ENCODE assay signal across 12 cellular contexts in the genomic region with DNA sequence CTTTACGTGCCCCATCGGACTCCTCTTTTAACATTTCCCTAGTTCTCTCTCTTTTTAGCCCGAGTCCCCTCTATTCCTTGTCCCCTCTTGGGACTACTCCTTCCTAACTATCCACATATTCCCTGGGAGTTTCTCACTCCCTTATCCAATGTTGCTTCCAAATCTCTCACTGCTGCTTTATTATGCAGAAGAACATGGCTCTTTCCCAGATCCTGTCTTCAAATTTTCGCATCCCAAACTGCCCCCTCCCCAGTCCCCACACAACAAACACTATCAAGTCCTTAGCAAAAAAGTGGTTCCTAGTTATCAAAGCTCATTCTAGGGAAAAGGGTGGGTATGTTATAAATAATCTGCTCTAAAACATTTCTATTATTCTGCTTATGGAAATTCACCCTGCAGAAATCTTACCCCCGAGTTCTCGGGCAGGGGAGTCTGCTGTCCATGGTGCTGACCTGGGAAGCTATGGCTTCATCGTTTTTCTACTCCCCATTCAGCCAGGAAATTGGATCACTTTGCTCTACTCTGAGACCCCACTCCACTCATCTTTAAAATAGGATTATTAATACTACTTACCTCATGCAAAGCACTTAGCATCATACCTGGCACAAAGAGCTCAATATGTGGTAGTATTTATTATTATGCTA.
DNase-seq lines count a peak whose midpoint lies in the region; ATAC-seq and TF ChIP-seq lines count a peak whose summit lies in the region.
"Had no signal": no experiment of that assay in that cellular context is flagged by ENCODE, and none has a peak within 500 bp of the region (broad histone marks: within the 10 kb centered on the region; RNA-seq: fewer than 3 reads in every experiment).

No MANE protein-coding gene starts in this region.

- H3K27ac ChIP-seq in foreskin keratinocyte (no peak overlapping the region), upper lobe of right lung (no peak overlapping the region)
- H3K27ac ChIP-seq: esophagus squamous epithelium, pancreas had no signal

- H3K4me1 Mint-ChIP-seq in effector memory CD8-positive, alpha-beta T cell (ENCODE audit: low read depth in 2 of 2): no peaks in the 10 kb centered on the region
- H3K4me1 Mint-ChIP-seq: CD4-positive, CD25-positive, alpha-beta regulatory T cell had no signal

- no peaks in the 10 kb centered on the region for H3K4me1 ChIP-seq in foreskin keratinocyte
- H3K4me1 ChIP-seq in upper lobe of right lung: no peaks in the 10 kb centered on the region
- H3K4me1 ChIP-seq: esophagus squamous epithelium, pancreas had no signal

- H3K9me3 ChIP-seq in upper lobe of right lung: no peaks in the 10 kb centered on the region
- H3K9me3 ChIP-seq: esophagus squamous epithelium, pancreas had no signal

- intact Hi-C loops in upper lobe of right lung (cut with DNase I): no loop called here

- TF ChIP-seq CTCF in foreskin keratinocyte (conservative IDR thresholded peaks at IDR 0.05) (no peak), upper lobe of right lung (IDR thresholded peaks at IDR 0.05) (no peak)

- DNase-seq in stimulated activated CD4-positive, alpha-beta T cell treated with anti-CD3 and anti-CD28 coated beads, Interleukin-12 subunit alpha, Interleukin-12 subunit beta, amount 100 ng/mL, for 4 hours: peak; percentile 2
- DNase-seq in stimulated activated CD4-positive, alpha-beta T cell treated with anti-CD3 and anti-CD28 coated beads, Interleukin-4, amount 100 ng/mL, for 4 hours: no peak
- DNase-seq in SW480 (ENCODE audit: low spot score) (peak; percentile 32), foreskin keratinocyte (no peak), upper lobe of right lung (no peak), cerebellar cortex (ENCODE audit: low spot score) (no peak)
- no peak for DNase-seq in effector memory CD8-positive, alpha-beta T cell
- DNase-seq: CD4-positive, CD25-positive, alpha-beta regulatory T cell; esophagus squamous epithelium; stimulated activated naive CD4-positive, alpha-beta T cell treated with Interleukin-2 at 50 U/mL for 16 hours had no signal

- H3K27ac Mint-ChIP-seq in effector memory CD8-positive, alpha-beta T cell: no peak overlapping the region

- H3K27me3 Mint-ChIP-seq in effector memory CD8-positive, alpha-beta T cell: peaks cover 44 to 55% of the 10 kb centered on the region in 2 donors
- H3K27me3 Mint-ChIP-seq: CD4-positive, CD25-positive, alpha-beta regulatory T cell had no signal

- peak; percentile 41 for ATAC-seq in foreskin keratinocyte
- ATAC-seq in upper lobe of right lung: peak; percentile 43
- no peak for ATAC-seq in GM18909 (IDR thresholded peaks at IDR 0.05; ENCODE audit: poor library complexity, unreplicated experiment)
- ATAC-seq in effector memory CD8-positive, alpha-beta T cell (replicated peaks): no peak

- no peak overlapping the region for H3K4me3 ChIP-seq in upper lobe of right lung
- H3K4me3 ChIP-seq: esophagus squamous epithelium, pancreas had no signal

- H3K36me3 Mint-ChIP-seq in effector memory CD8-positive, alpha-beta T cell (ENCODE audit: insufficient read depth): peaks cover 3% of the 10 kb centered on the region
- H3K36me3 Mint-ChIP-seq: CD4-positive, CD25-positive, alpha-beta regulatory T cell had no signal

- H3K27me3 ChIP-seq in foreskin keratinocyte (no peaks in the 10 kb centered on the region), upper lobe of right lung (peaks cover 5% of the 10 kb centered on the region)

- no peak overlapping the region for H3K4me3 Mint-ChIP-seq in effector memory CD8-positive, alpha-beta T cell
- H3K4me3 Mint-ChIP-seq: CD4-positive, CD25-positive, alpha-beta regulatory T cell had no signal

- peaks cover 3 to 15% of the 10 kb centered on the region in 2 donors for H3K9me3 Mint-ChIP-seq in effector memory CD8-positive, alpha-beta T cell

- no peaks in the 10 kb centered on the region for H3K36me3 ChIP-seq in upper lobe of right lung
- H3K36me3 ChIP-seq: esophagus squamous epithelium, pancreas had no signal

Comparison
In these comparisons a context has a peak if more than half of its experiments do, and no peak if none do; other contexts are left out.
1. DNase-seq: peak in stimulated activated CD4-positive, alpha-beta T cell treated with anti-CD3 and anti-CD28 coated beads, Interleukin-12 subunit alpha, Interleukin-12 subunit beta, amount 100 ng/mL, for 4 hours (single experiment) and SW480 (single experiment); none in stimulated activated CD4-positive, alpha-beta T cell treated with anti-CD3 and anti-CD28 coated beads, Interleukin-4, amount 100 ng/mL, for 4 hours (0 of 2), foreskin keratinocyte (0 of 2), upper lobe of right lung (single experiment), effector memory CD8-positive, alpha-beta T cell (0 of 3) and cerebellar cortex (single experiment).
2. ATAC-seq: peak in foreskin keratinocyte (single experiment) and upper lobe of right lung (single experiment); none in GM18909 (single experiment) and effector memory CD8-positive, alpha-beta T cell (single experiment).